In genomic region chr3:197491478-197491877, GRCh38 we compare ENCODE assay signal across 18 cellular contexts.
A peak's percentile ranks its signal among the peaks of the same experiment; 100 is the strongest.
DNase-seq lines count a peak whose midpoint lies in the region; TF ChIP-seq lines count a peak whose summit lies in the region.
"Had no signal": no experiment of that assay in that cellular context is flagged by ENCODE, and none has a peak within 500 bp of the region (broad histone marks: within the 10 kb centered on the region; RNA-seq: fewer than 3 reads in every experiment).

No MANE protein-coding gene starts in this region.

- no peak overlapping the region for H3K9ac ChIP-seq in trophoblast cell (ENCODE audit: low read length)

- no peak overlapping the region for H3K23ac ChIP-seq in trophoblast cell (ENCODE audit: low read length)

- H4K20me1 ChIP-seq in hepatocyte (ENCODE audit: insufficient read depth, poor library complexity, severe bottlenecking) = no peaks in the 10 kb centered on the region
- no peaks in the 10 kb centered on the region for H4K20me1 ChIP-seq in osteoblast (ENCODE audit: insufficient read depth, low read length)

- no peak overlapping the region for H4K12ac ChIP-seq in trophoblast cell (ENCODE audit: low read depth, low read length)

- H3K27me3 ChIP-seq in hepatocyte = no peaks in the 10 kb centered on the region
- no peaks in the 10 kb centered on the region for H3K27me3 ChIP-seq in trophoblast cell (ENCODE audit: insufficient read depth, low read length)
- H3K27me3 ChIP-seq in osteoblast (ENCODE audit: insufficient read depth, low read length) = no peaks in the 10 kb centered on the region

- H2BK120ac ChIP-seq in trophoblast cell (ENCODE audit: insufficient read depth, low read length, poor library complexity) = no peak overlapping the region

- POLR2A ChIA-PET in HEK293 (lab: Yijun Ruan, JAX) = no interaction called here
- POLR2A ChIA-PET in RWPE1 (lab: Yijun Ruan, JAX; ENCODE audit: low non-redundant PET) = no interaction called here

- H3K79me2 ChIP-seq in hepatocyte = no peaks in the 10 kb centered on the region
- no peaks in the 10 kb centered on the region for H3K79me2 ChIP-seq in trophoblast cell (ENCODE audit: control insufficient read depth, insufficient read depth, low read length, poor library complexity)
- no peaks in the 10 kb centered on the region for H3K79me2 ChIP-seq in osteoblast (ENCODE audit: insufficient read depth, low read length)

- no peak overlapping the region for H2AK5ac ChIP-seq in trophoblast cell (ENCODE audit: low read length)

- no peak overlapping the region for H2BK5ac ChIP-seq in trophoblast cell (ENCODE audit: low read depth, low read length, poor library complexity)

- no peak overlapping the region for H4K91ac ChIP-seq in trophoblast cell (ENCODE audit: low read depth, low read length)

- no peak overlapping the region for H3K14ac ChIP-seq in trophoblast cell (ENCODE audit: low read length)

- H3K4me1 ChIP-seq in HEK293 (ENCODE audit: control insufficient read depth, insufficient read depth, low read length) (no peaks in the 10 kb centered on the region), hepatocyte (ENCODE audit: insufficient read depth) (peaks cover 34% of the 10 kb centered on the region), trophoblast cell (ENCODE audit: control insufficient read depth in 1 of 2, insufficient read depth in 2 of 2, low read length in 2 of 2) (peaks cover 15 to 22% of the 10 kb centered on the region in 2 experiments), osteoblast (ENCODE audit: insufficient read depth, low read length) (peaks cover 48% of the 10 kb centered on the region)

- H3K4me2 ChIP-seq in hepatocyte (no peak overlapping the region), trophoblast cell (ENCODE audit: low read length) (no peak overlapping the region), osteoblast (ENCODE audit: insufficient read depth, low read length) (no peak overlapping the region)

- no peaks in the 10 kb centered on the region for H3K9me3 ChIP-seq in HEK293 (ENCODE audit: control insufficient read depth, insufficient read depth, low read depth, low read length)
- H3K9me3 ChIP-seq in hepatocyte (ENCODE audit: low read depth) = no peaks in the 10 kb centered on the region
- H3K9me3 ChIP-seq in trophoblast cell (ENCODE audit: insufficient read depth, low read depth, low read length) = no peaks in the 10 kb centered on the region
- no peaks in the 10 kb centered on the region for H3K9me3 ChIP-seq in osteoblast (ENCODE audit: low read depth, low read length)
- H3K9me3 ChIP-seq: Caco-2, HAP-1 had no signal

- H3K27ac ChIP-seq in HEK293 (ENCODE audit: extremely low read depth, low read depth, low read length) (no peak overlapping the region), RWPE1 (peak overlapping the region; percentile 82; the same call in 1 of the 2 replicates), hepatocyte (peak overlapping the region; percentile 30), trophoblast cell (ENCODE audit: low read depth, low read length) (no peak overlapping the region), osteoblast (ENCODE audit: low read depth, low read length) (no peak overlapping the region)
- H3K27ac ChIP-seq: C4-2B, HL-60 had no signal

- peak overlapping the region; percentile 16 for H2BK12ac ChIP-seq in trophoblast cell (ENCODE audit: low read length)

- TF ChIP-seq CTCF in HEK293 (tag by site-specific recombination; IDR thresholded peaks at IDR 0.05) = no peak
- no peak for TF ChIP-seq CTCF in RWPE1 (conservative IDR thresholded peaks at IDR 0.05; ENCODE audit: low read depth)
- TF ChIP-seq CTCF in hepatocyte (IDR thresholded peaks at IDR 0.05; ENCODE audit: poor library complexity) = no peak
- no peak for TF ChIP-seq CTCF in osteoblast (IDR thresholded peaks at IDR 0.05; ENCODE audit: extremely low read depth, low read depth, low read length)

- H3K4me3 ChIP-seq in HEK293 (ENCODE audit: low read depth, low read length) = no peak overlapping the region
- no peak overlapping the region for H3K4me3 ChIP-seq in hepatocyte
- H3K4me3 ChIP-seq in trophoblast cell (ENCODE audit: low read depth, low read length) = no peak overlapping the region
- no peak overlapping the region for H3K4me3 ChIP-seq in osteoblast (ENCODE audit: insufficient read depth, low read length)
- H3K4me3 ChIP-seq: HAP-1 had no signal

- no peak overlapping the region for H3K4ac ChIP-seq in trophoblast cell (ENCODE audit: low read depth, low read length)

- peaks cover 6% of the 10 kb centered on the region for H3K79me1 ChIP-seq in trophoblast cell (ENCODE audit: low read length)

- no peak overlapping the region for H3K18ac ChIP-seq in trophoblast cell (ENCODE audit: low read length)

- DNase-seq in RWPE1 (ENCODE audit: low spot score) (no peak), hepatocyte (ENCODE audit: low spot score) (no peak), trophoblast cell (no peak), osteoblast (ENCODE audit: insufficient read length, low spot score, missing footprints) (no peak), DMS 273 (lab: John Stamatoyannopoulos, UW; ENCODE audit: unreplicated experiment) (no peak), NK-92 (lab: John Stamatoyannopoulos, UW; ENCODE audit: unreplicated experiment) (no peak)
- DNase-seq in effector CD8-positive, alpha-beta T cell (lab: John Stamatoyannopoulos, UW) = no peak
- DNase-seq: AML-193; Caco-2; CD4-positive, alpha-beta T cell; DMS153; DMS79 treated with DMSO at 0.1 percent for 48 hours; GF-D8; KBM-7 had no signal

- WGBS in hepatocyte (ENCODE audit: low lambda C conversion rate, missing lambda C conversion rate) = 92% methylated on average over 7 of the region's 7 CpGs
- WGBS in trophoblast cell (ENCODE audit: extremely low coverage, insufficient coverage, insufficient read length) = no CpG with 5 or more reads among the region's 7 CpGs

- no peak overlapping the region for H4K8ac ChIP-seq in trophoblast cell (ENCODE audit: low read depth, low read length)

- H2AFZ ChIP-seq in hepatocyte (no peak overlapping the region), trophoblast cell (ENCODE audit: insufficient read depth, low read length, poor library complexity) (no peak overlapping the region), osteoblast (ENCODE audit: low read length) (no peak overlapping the region)

- no peaks in the 10 kb centered on the region for H3K9me2 ChIP-seq in hepatocyte (replicated peaks; ENCODE audit: insufficient read depth)

- CTCF ChIA-PET in HEK293 (lab: Yijun Ruan, JAX) = no interaction called here
- CTCF ChIA-PET in RWPE1 (lab: Yijun Ruan, JAX) = interaction anchor here (1.0 kb wide), 1 partner anchor 11 kb away, joined by 3 read pairs; no protein-coding TSS in a partner anchor

- H3K36me3 ChIP-seq in HEK293 (ENCODE audit: control insufficient read depth in 2 of 2, insufficient read depth in 1 of 2, low read length in 2 of 2) (no peaks in the 10 kb centered on the region), hepatocyte (replicated peaks; ENCODE audit: insufficient read depth, low read depth) (no peaks in the 10 kb centered on the region), trophoblast cell (ENCODE audit: control insufficient read depth in 1 of 2, insufficient read depth in 2 of 2, low read length in 2 of 2) (no peaks in the 10 kb centered on the region), osteoblast (ENCODE audit: insufficient read depth, low read length) (no peaks in the 10 kb centered on the region)
- H3K36me3 ChIP-seq: HAP-1 had no signal

TF ChIP-seq in HEK293, 187 proteins besides CTCF, POLR2A, EP300 and RAD21:
- TF ChIP-seq ZNF791 (tag by site-specific recombination; IDR thresholded peaks at IDR 0.05) = no peak
- TF ChIP-seq ZNF513 (tag by site-specific recombination; IDR thresholded peaks at IDR 0.05) = peak; percentile 59; the same call in 1 of the 2 replicates

Comparison
In these comparisons a context has a peak if more than half of its experiments do, and no peak if none do; other contexts are left out.
1. H3K27ac ChIP-seq: peak in RWPE1 (single experiment) and hepatocyte (single experiment); none in HEK293 (single experiment), trophoblast cell (single experiment) and osteoblast (single experiment).